In the genomic region with DNA sequence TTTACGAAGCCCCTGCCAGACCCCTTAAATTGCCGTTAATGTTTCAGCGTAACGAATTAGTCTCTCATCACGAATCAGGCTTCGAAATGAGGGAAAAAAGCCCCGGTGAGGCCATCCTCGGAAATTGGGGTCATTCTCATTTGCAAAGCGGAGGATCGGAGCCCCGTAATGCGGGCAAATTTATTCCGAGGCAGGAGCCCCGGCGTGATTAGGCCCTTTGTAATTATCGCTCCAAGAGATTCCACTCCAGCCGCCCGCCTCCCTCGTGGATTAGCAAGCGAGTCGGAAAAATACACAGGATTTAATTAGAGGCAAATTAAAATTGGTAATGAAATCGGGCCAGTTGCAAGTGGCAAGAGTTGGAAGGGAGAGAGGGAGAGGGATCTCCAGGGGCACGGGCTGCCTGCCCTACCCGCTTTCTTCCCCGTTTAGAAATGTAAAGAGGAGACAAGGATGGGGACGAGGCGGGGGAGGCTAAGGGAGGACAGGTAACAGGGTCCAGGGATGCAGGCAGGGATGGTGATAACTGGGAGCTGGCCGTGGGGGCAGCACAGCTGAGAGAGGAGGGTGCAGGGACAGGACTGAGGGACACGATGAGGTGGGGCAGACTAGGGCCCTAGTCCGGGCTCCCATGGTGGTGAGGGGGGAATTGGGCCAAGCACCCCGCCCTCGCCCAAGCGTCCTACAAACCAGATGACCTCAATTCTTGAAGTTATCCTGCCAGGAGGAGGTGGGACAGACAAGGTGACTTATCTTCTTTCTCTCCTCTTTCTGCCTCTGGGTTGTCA, we compare ENCODE assay signal across 15 cellular contexts. TPM values are rescaled to one million over a fixed set of nuclear protein-coding genes. Genes with fewer than 3 reads are reported as not detected.
DNase-seq lines count a peak whose midpoint lies in the region; ATAC-seq and TF ChIP-seq lines count a peak whose summit lies in the region.
"Had no signal": no experiment of that assay in that cellular context is flagged by ENCODE, and none has a peak within 500 bp of the region (broad histone marks: within the 10 kb centered on the region; RNA-seq: fewer than 3 reads in every experiment).

No MANE protein-coding gene starts in this region.

- WGBS in heart right ventricle, 2 donors: 91 to 93% methylated on average over 33 of the region's 33 CpGs

- H3K27ac Mint-ChIP-seq in brain: peak overlapping the region; percentile 10 to 93 (median 74)
- H3K27ac Mint-ChIP-seq: CD8-positive, alpha-beta T cell had no signal

- DNase-seq in left ventricle myocardium superior: peak; percentile 15
- no peak for DNase-seq in heart right ventricle
- no peak for DNase-seq in stimulated activated CD4-positive, alpha-beta T cell treated with anti-CD3 and anti-CD28 coated beads, Interleukin-2, amount 100 ng/mL, for 24 hours
- DNase-seq in NCI-H2227 treated with DMSO at 0.1 percent for 48 hours (lab: John Stamatoyannopoulos, UW): no peak
- DNase-seq in left colon: no peak
- DNase-seq: CD8-positive, alpha-beta T cell; COR-L47; DND-41; GDM1 had no signal

- H3K4me3 ChIP-seq in heart right ventricle: no peak overlapping the region
- no peak overlapping the region for H3K4me3 ChIP-seq in neural cell (ENCODE audit: low read length)

- no peak for TF ChIP-seq EP300 in neural cell (conservative IDR thresholded peaks at IDR 0.05; ENCODE audit: poor library complexity, severe bottlenecking)

- no peak for TF ChIP-seq RAD21 in neural cell (conservative IDR thresholded peaks at IDR 0.05)

- H2AFZ ChIP-seq in neural cell (ENCODE audit: low read depth, low read length): no peak overlapping the region

- peaks cover 16% of the 10 kb centered on the region for H3K27me3 Mint-ChIP-seq in brain

- no peak for ATAC-seq in left ventricle myocardium superior
- no peak for ATAC-seq in heart right ventricle
- ATAC-seq in left colon: no peak
- ATAC-seq: CD8-positive, alpha-beta T cell; HCT116 had no signal

- no peaks in the 10 kb centered on the region for H3K79me2 ChIP-seq in neural cell (replicated peaks; ENCODE audit: insufficient read depth, low read length)

- no peak overlapping the region for H3K4me2 ChIP-seq in neural cell (ENCODE audit: low read length)

- intact Hi-C loops in left ventricle myocardium superior (cut with micrococcal nuclease) (loop anchor here (2.0 kb wide), 1 partner anchor 131 kb away; no protein-coding TSS in a partner anchor), heart right ventricle (cut with DNase I) (loop anchor here in 8 of 10 donors (2.0 to 5.0 kb wide), 9 partner anchors 46 to 226 kb away; partner anchors contain the start of gene FOXP4 (in 1 of the 8)), left colon (cut with DNase I, micrococcal nuclease) (loop anchor here in 1 of 2 donors (5.0 to 10.0 kb wide), 3 partner anchors 129 to 226 kb away; no protein-coding TSS in a partner anchor)

- H3F3A ChIP-seq in neural cell (ENCODE audit: insufficient read depth, low read length, poor library complexity, severe bottlenecking): no peaks in the 10 kb centered on the region

- no peaks in the 10 kb centered on the region for H4K20me1 ChIP-seq in neural cell (ENCODE audit: insufficient read depth)

- H3K27ac ChIP-seq in heart right ventricle: no peak overlapping the region
- no peak overlapping the region for H3K27ac ChIP-seq in neural cell (ENCODE audit: low read length)
- H3K27ac ChIP-seq: 22Rv1 had no signal

- TF ChIP-seq CTCF in heart right ventricle (IDR thresholded peaks at IDR 0.05): no peak
- TF ChIP-seq CTCF in brain (conservative IDR thresholded peaks at IDR 0.05): no peak
- no peak for TF ChIP-seq CTCF in neural cell (IDR thresholded peaks at IDR 0.05; ENCODE audit: poor library complexity, severe bottlenecking)

- no peaks in the 10 kb centered on the region for H3K27me3 ChIP-seq in heart right ventricle
- H3K27me3 ChIP-seq in neural cell (ENCODE audit: insufficient read depth, low read depth, low read length): no peaks in the 10 kb centered on the region

- peaks cover 18% of the 10 kb centered on the region for H3K36me3 Mint-ChIP-seq in brain

- H3K4me1 Mint-ChIP-seq in brain: peaks cover 51% of the 10 kb centered on the region
- H3K4me1 Mint-ChIP-seq: CD14-positive monocyte had no signal

- no peaks in the 10 kb centered on the region for H3K9me3 ChIP-seq in heart right ventricle
- no peaks in the 10 kb centered on the region for H3K9me3 ChIP-seq in neural cell (ENCODE audit: low read length)

- peak overlapping the region; percentile 29 for H3K9ac ChIP-seq in neural cell (ENCODE audit: low read length)

- H3K4me3 Mint-ChIP-seq in brain: peak overlapping the region in 3 of 5 experiments; percentile 19 to 58 (median 31)
- H3K4me3 Mint-ChIP-seq: CD8-positive, alpha-beta T cell had no signal

- H3K9me3 Mint-ChIP-seq in brain: no peaks in the 10 kb centered on the region
- H3K9me3 Mint-ChIP-seq: CD14-positive monocyte; CD8-positive, alpha-beta T cell had no signal

- peaks cover 0 to 8% (median 0%) of the 10 kb centered on the region in 9 donors for H3K4me1 ChIP-seq in heart right ventricle

- no peaks in the 10 kb centered on the region for H3K9me2 ChIP-seq in neural cell (ENCODE audit: insufficient read depth, low read length)

- H3K36me3 ChIP-seq in heart right ventricle: peaks cover 0 to 76% (median 13%) of the 10 kb centered on the region in 9 donors
- H3K36me3 ChIP-seq in neural cell (ENCODE audit: insufficient read depth, low read length): peaks cover 3% of the 10 kb centered on the region

TF ChIP-seq in neural cell, 6 proteins besides CTCF, POLR2A, EP300 and RAD21:
- TF ChIP-seq REST (IDR thresholded peaks at IDR 0.05; ENCODE audit: borderline replicate concordance) (no peak), MXI1 (conservative IDR thresholded peaks at IDR 0.05; ENCODE audit: poor library complexity, severe bottlenecking) (no peak), EZH2 (IDR thresholded peaks at IDR 0.05; ENCODE audit: borderline replicate concordance, insufficient read depth, low read length, poor library complexity, severe bottlenecking) (no peak), SMC3 (conservative IDR thresholded peaks at IDR 0.05; ENCODE audit: poor library complexity) (no peak), TAF1 (IDR thresholded peaks at IDR 0.05; ENCODE audit: low read depth) (no peak), POLR2AphosphoS5 (IDR thresholded peaks at IDR 0.05) (no peak)

RNA-seq across cellular contexts. Expression of gene MDFI, which starts 44.6 kb away (rescaled TPM):
- total RNA-seq in left ventricle myocardium superior (1.3 TPM), heart right ventricle (1 to 10 TPM in 6 of 10 donors, under 1 TPM in 4; 0.34 to 2.7 (median 1.2) TPM), left colon (1 to 10 TPM; 1.1 to 1.6 TPM)
- polyA plus RNA-seq in heart right ventricle (1 to 10 TPM; 1.2 to 4.4 TPM), brain (ENCODE audit: insufficient read depth, low read depth, low replicate concordance) (3.8 TPM), neural cell (42.5 and 42.8 TPM in 2 replicates)
- polyA minus RNA-seq in neural cell: 12.7 and 17.5 TPM in 2 replicates
- total RNA-seq: CD8-positive, alpha-beta T cell had no signal
- polyA plus RNA-seq: BJ, CD14-positive monocyte had no signal

RNA-seq across cellular contexts. Expression of gene FOXP4, which starts 47.5 kb away (rescaled TPM):
- total RNA-seq in left ventricle myocardium superior (16.8 TPM), heart right ventricle (10 to 100 TPM; 12.7 to 18.0 (median 13.7) TPM), left colon (10 to 100 TPM; 38.6 to 39.4 TPM)
- polyA plus RNA-seq in heart right ventricle (10 to 100 TPM in 1 of 2 donors, 1 to 10 TPM in 1; 8.9 to 12.9 TPM), brain (ENCODE audit: insufficient read depth, low read depth, low replicate concordance) (184 TPM), neural cell (7.1 and 9.7 TPM in 2 replicates)
- polyA minus RNA-seq in neural cell: 25.9 and 31.2 TPM in 2 replicates
